ENCODE assay signal across 8 cellular contexts in genomic region chr6:85641916-85642773, GRCh38. TPM values are rescaled to one million over a fixed set of nuclear protein-coding genes. Genes with fewer than 3 reads are reported as not detected.
A peak's percentile ranks its signal among the peaks of the same experiment; 100 is the strongest.
DNase-seq lines count a peak whose midpoint lies in the region; ATAC-seq and TF ChIP-seq lines count a peak whose summit lies in the region.

No MANE protein-coding gene starts in this region.

- peak; percentile 70 for DNase-seq in activated naive CD8-positive, alpha-beta T cell treated with anti-CD3 and anti-CD28 coated beads, Interleukin-2, amount 10 ng/mL, durations not matched to agents 7 days and 5 days
- DNase-seq in Right ventricle myocardium superior: peak; percentile 80
- DNase-seq in thyroid gland: peak; percentile 31 to 41

- POLR2A ChIA-PET in activated naive CD8-positive, alpha-beta T cell treated with anti-CD3 and anti-CD28 coated beads, Interleukin-2, amount 10 ng/mL, durations not matched to agents 7 days and 5 days (lab: Charles Lee): interaction anchor here (0.6 to 9.7 kb wide), 11 partner anchors 10 to 240 kb away, joined by 3 to 645 read pairs (median 4); partner anchors contain the start of genes NT5E and SNX14

- H3K9me3 Mint-ChIP-seq in activated naive CD8-positive, alpha-beta T cell treated with anti-CD3 and anti-CD28 coated beads, Interleukin-2, amount 10 ng/mL, durations not matched to agents 7 days and 5 days: no peaks in the 10 kb centered on the region

- 0 to 1% methylated on average over 25 to 34 of the region's 85 CpGs for WGBS in thyroid gland, 2 donors

- H2AFZ ChIP-seq in parathyroid adenoma: peak overlapping the region; percentile 92

- no peak for TF ChIP-seq POLR2A in thyroid gland (IDR thresholded peaks at IDR 0.05)

- ATAC-seq in SK-N-SH treated with all-trans-retinoic acid at 6 μM for 48 hours (peak; percentile 14), Right ventricle myocardium superior (ENCODE audit: poor library complexity) (peak; percentile 2), HG03354 (IDR thresholded peaks at IDR 0.05; ENCODE audit: poor library complexity, severe bottlenecking, unreplicated experiment) (no peak)
- ATAC-seq in activated naive CD8-positive, alpha-beta T cell treated with anti-CD3 and anti-CD28 coated beads, Interleukin-2, amount 10 ng/mL, durations not matched to agents 7 days and 5 days (ENCODE audit: low read depth): peak; percentile 0

- no peaks in the 10 kb centered on the region for H3K9me3 ChIP-seq in HUES48 (ENCODE audit: control insufficient read depth, insufficient read depth, low read length)
- no peaks in the 10 kb centered on the region for H3K9me3 ChIP-seq in parathyroid adenoma (ENCODE audit: control insufficient read depth, low read length)
- H3K9me3 ChIP-seq in thyroid gland: no peaks in the 10 kb centered on the region

- intact Hi-C loops in Right ventricle myocardium superior (cut with DNase I): loop anchor here (2.0 to 5.0 kb wide), 2 partner anchors 37 to 50 kb away; partner anchors contain the start of gene SNX14
- intact Hi-C loops in thyroid gland (cut with DNase I): loop anchor here (2.0 to 5.0 kb wide), 2 partner anchors 37 to 50 kb away; partner anchors contain the start of gene SNX14

- peak overlapping the region; percentile 100 for H3K9ac ChIP-seq in HUES48 (ENCODE audit: low read depth, low read length)
- peak overlapping the region; percentile 99 for H3K9ac ChIP-seq in parathyroid adenoma

- H3K27ac Mint-ChIP-seq in activated naive CD8-positive, alpha-beta T cell treated with anti-CD3 and anti-CD28 coated beads, Interleukin-2, amount 10 ng/mL, durations not matched to agents 7 days and 5 days: peak overlapping the region; percentile 100

- no peak for TF ChIP-seq CTCF in C4-2B (conservative IDR thresholded peaks at IDR 0.05)
- TF ChIP-seq CTCF in parathyroid adenoma (IDR thresholded peaks at IDR 0.05): no peak
- TF ChIP-seq CTCF in thyroid gland (IDR thresholded peaks at IDR 0.05): no peak

- H3K36me3 ChIP-seq in HUES48 (ENCODE audit: control insufficient read depth, insufficient read depth, low read length): peaks cover 41% of the 10 kb centered on the region
- no peaks in the 10 kb centered on the region for H3K36me3 ChIP-seq in parathyroid adenoma (ENCODE audit: control insufficient read depth, insufficient read depth, low read length)
- H3K36me3 ChIP-seq in thyroid gland: peaks cover 13 to 21% of the 10 kb centered on the region in 2 donors

- peaks cover 39% of the 10 kb centered on the region for H3K36me3 Mint-ChIP-seq in activated naive CD8-positive, alpha-beta T cell treated with anti-CD3 and anti-CD28 coated beads, Interleukin-2, amount 10 ng/mL, durations not matched to agents 7 days and 5 days

- peaks cover 46% of the 10 kb centered on the region for H3K4me1 Mint-ChIP-seq in activated naive CD8-positive, alpha-beta T cell treated with anti-CD3 and anti-CD28 coated beads, Interleukin-2, amount 10 ng/mL, durations not matched to agents 7 days and 5 days

- H3K4me2 ChIP-seq in parathyroid adenoma (ENCODE audit: low read length): peak overlapping the region; percentile 77

- peaks cover 26% of the 10 kb centered on the region for H3K4me1 ChIP-seq in HUES48 (ENCODE audit: control insufficient read depth, insufficient read depth, low read length)
- peaks cover 8% of the 10 kb centered on the region for H3K4me1 ChIP-seq in parathyroid adenoma
- H3K4me1 ChIP-seq in thyroid gland: peaks cover 47 to 50% of the 10 kb centered on the region in 2 donors

- H3K27me3 ChIP-seq in HUES48 (ENCODE audit: control insufficient read depth, insufficient read depth, low read length) (no peaks in the 10 kb centered on the region), parathyroid adenoma (ENCODE audit: control insufficient read depth, insufficient read depth, low read length) (no peaks in the 10 kb centered on the region), thyroid gland (no peaks in the 10 kb centered on the region)

- H3K27me3 Mint-ChIP-seq in activated naive CD8-positive, alpha-beta T cell treated with anti-CD3 and anti-CD28 coated beads, Interleukin-2, amount 10 ng/mL, durations not matched to agents 7 days and 5 days: no peaks in the 10 kb centered on the region

- H3K27ac ChIP-seq in C4-2B: peak overlapping the region; percentile 99
- peak overlapping the region; percentile 98 for H3K27ac ChIP-seq in HUES48 (ENCODE audit: low read depth, low read length)
- H3K27ac ChIP-seq in parathyroid adenoma: peak overlapping the region; percentile 100
- H3K27ac ChIP-seq in thyroid gland: peak overlapping the region; percentile 92 to 99 (median 98)

- peaks cover 40% of the 10 kb centered on the region for H3K79me2 ChIP-seq in parathyroid adenoma

- H3K4me3 ChIP-seq in HUES48 (ENCODE audit: low read depth, low read length) (peak overlapping the region; percentile 99), parathyroid adenoma (ENCODE audit: low read depth, low read length) (peak overlapping the region; percentile 97), thyroid gland (replicated peaks in 1 of 3) (peak overlapping the region; percentile 90 to 99 (median 97))

- peak overlapping the region; percentile 97 for H3K4me3 Mint-ChIP-seq in activated naive CD8-positive, alpha-beta T cell treated with anti-CD3 and anti-CD28 coated beads, Interleukin-2, amount 10 ng/mL, durations not matched to agents 7 days and 5 days

TF ChIP-seq in SK-N-SH treated with all-trans-retinoic acid at 6 μM for 48 hours, 23 proteins besides CTCF, POLR2A, EP300 and RAD21 (continues in another document):
- no peak for TF ChIP-seq BACH2 (CRISPR knock-in tag; IDR thresholded peaks at IDR 0.05; ENCODE audit: borderline replicate concordance)
- TF ChIP-seq ZNF8 (CRISPR knock-in tag; IDR thresholded peaks at IDR 0.05): no peak
- no peak for TF ChIP-seq ZFP30 (CRISPR knock-in tag; IDR thresholded peaks at IDR 0.05)
- TF ChIP-seq POU6F1 (CRISPR knock-in tag; IDR thresholded peaks at IDR 0.05; ENCODE audit: borderline replicate concordance, low read depth): no peak
- no peak for TF ChIP-seq TOX (CRISPR knock-in tag; IDR thresholded peaks at IDR 0.05; ENCODE audit: borderline replicate concordance)
- no peak for TF ChIP-seq SNAI2 (CRISPR knock-in tag; IDR thresholded peaks at IDR 0.05)
- TF ChIP-seq OSR1 (CRISPR knock-in tag; IDR thresholded peaks at IDR 0.05): no peak
- no peak for TF ChIP-seq CSRNP3 (CRISPR knock-in tag; IDR thresholded peaks at IDR 0.05)
- no peak for TF ChIP-seq CSDC2 (CRISPR knock-in tag; IDR thresholded peaks at IDR 0.05)
- no peak for TF ChIP-seq TSHZ2 (CRISPR knock-in tag; IDR thresholded peaks at IDR 0.05)
- TF ChIP-seq ZFP3 (CRISPR knock-in tag; IDR thresholded peaks at IDR 0.05): no peak

RNA-seq across cellular contexts. Expression of gene SYNCRIP, which starts 0.5 kb away (rescaled TPM):
- total RNA-seq in activated naive CD8-positive, alpha-beta T cell treated with anti-CD3 and anti-CD28 coated beads, Interleukin-2, amount 10 ng/mL, durations not matched to agents 7 days and 5 days: 10 to 100 TPM; 94.4 to 99.3 TPM
- total RNA-seq in Right ventricle myocardium superior (55.7 TPM), thyroid gland (100 to 1,000 TPM; 107 to 144 (median 125) TPM)

RNA-seq across cellular contexts. Expression of gene SNX14, which starts 48.5 kb away (rescaled TPM):
- 10 to 100 TPM; 55.6 to 67.5 TPM for total RNA-seq in activated naive CD8-positive, alpha-beta T cell treated with anti-CD3 and anti-CD28 coated beads, Interleukin-2, amount 10 ng/mL, durations not matched to agents 7 days and 5 days
- total RNA-seq in Right ventricle myocardium superior: 27.6 TPM
- total RNA-seq in thyroid gland: 100 to 1,000 TPM in 3 of 4 donors, 10 to 100 TPM in 1; 94.9 to 160 (median 124) TPM
